Comparison of ENCODE assay signal across 24 cellular contexts in the genomic region with DNA sequence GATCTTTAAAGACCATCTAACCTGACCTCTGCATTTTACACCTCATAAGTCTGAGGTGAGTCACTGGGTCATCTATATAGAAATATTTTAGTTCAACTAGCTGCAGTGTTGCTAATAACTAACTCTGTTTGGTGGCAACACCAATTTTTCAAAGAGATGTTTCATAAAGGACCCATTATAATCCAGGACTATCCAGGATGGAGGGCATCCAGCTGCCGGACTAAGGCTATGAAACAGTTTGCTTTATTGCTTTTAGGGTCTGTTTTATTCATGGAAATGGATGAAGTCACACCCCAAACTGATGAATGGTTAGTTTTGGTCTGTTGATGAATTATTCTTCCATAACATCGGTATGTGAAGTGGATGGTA.
"Had no signal": no experiment of that assay in that cellular context is flagged by ENCODE, and none has a peak within 500 bp of the region (broad histone marks: within the 10 kb centered on the region; RNA-seq: fewer than 3 reads in every experiment).

No MANE protein-coding gene starts in this region.

- H3K36me3 ChIP-seq: adrenal gland, esophagus muscularis mucosa, gastrocnemius medialis, lower lobe of right lung, prostate gland, upper lobe of left lung had no signal

- H3K36me3 Mint-ChIP-seq: T-cell had no signal

- ATAC-seq: gastrocnemius medialis, T-cell had no signal

- H3K27ac Mint-ChIP-seq: activated CD4-positive, alpha-beta T cell treated with anti-CD3 and anti-CD28 coated beads for 36 hours; activated naive CD8-positive, alpha-beta T cell; activated T-helper 2 cell treated with anti-CD3 and anti-CD28 coated beads, Interferon-gamma antibody, Interleukin-2, Interleukin-4, amounts not matched to agents 10 μg/mL and 5 μg/mL and 100 μg/mL, durations not matched to agents 14 hours and 24 hours and 36 hours; T-cell; T-helper 2 cell treated with Interferon-gamma antibody and Interleukin-4, amounts not matched to agents 5 μg/mL and 100 μg/mL, for 36 hours had no signal

- DNase-seq: activated CD4-positive, alpha-beta T cell treated with anti-CD3 and anti-CD28 coated beads for 36 hours; activated CD4-positive, alpha-beta T cell treated with anti-CD3 and anti-CD28 coated beads, Interleukin-2, amount 50 U/mL, for 4 hours; activated CD8-positive, alpha-beta memory T cell treated with anti-CD3 and anti-CD28 coated beads for 24 hours; activated CD8-positive, alpha-beta memory T cell treated with anti-CD3 and anti-CD28 coated beads, Interleukin-2, amount 50 U/mL, for 4 hours; activated naive CD4-positive, alpha-beta T cell; activated T-cell treated with anti-CD3 and anti-CD28 coated beads, Interleukin-2, amount 50 U/mL, for 4 hours; central memory CD4-positive, alpha-beta T cell; dermis blood vessel endothelial cell; effector memory CD4-positive, alpha-beta T cell; gastrocnemius medialis; head of caudate nucleus; lower lobe of right lung; naive B cell; stimulated activated CD4-positive, alpha-beta T cell treated with anti-CD3 and anti-CD28 coated beads, Interleukin-2, amount 100 ng/mL, for 48 hours; stimulated activated naive B cell treated with anti-CD40 and anti-IgM and Interleukin-4, amounts not matched to agents 10 μg/mL and 1 μg/mL and 100 μg/mL, for 72 hours; T-cell; testis; upper lobe of left lung had no signal

- H3K4me1 ChIP-seq: adrenal gland, lower lobe of right lung, prostate gland, testis had no signal

- H3K27me3 ChIP-seq: adrenal gland, esophagus muscularis mucosa, gastrocnemius medialis, testis, upper lobe of left lung had no signal

- H3K9me3 ChIP-seq: adrenal gland, esophagus muscularis mucosa, gastrocnemius medialis, lower lobe of right lung, prostate gland, testis, upper lobe of left lung had no signal

- H3K9me3 Mint-ChIP-seq: activated T-cell treated with anti-CD3 and anti-CD28 coated beads, Interleukin-2, amount 50 U/mL, for 4 hours; activated T-helper 2 cell treated with anti-CD3 and anti-CD28 coated beads, Interferon-gamma antibody, Interleukin-2, Interleukin-4, amounts not matched to agents 10 μg/mL and 5 μg/mL and 100 μg/mL, durations not matched to agents 14 hours and 24 hours and 36 hours; naive B cell; stimulated activated naive B cell treated with anti-CD40 and anti-IgM and Interleukin-4, amounts not matched to agents 10 μg/mL and 1 μg/mL and 100 μg/mL, for 72 hours; T-cell; T-helper 2 cell treated with Interferon-gamma antibody and Interleukin-4, amounts not matched to agents 5 μg/mL and 100 μg/mL, for 36 hours had no signal

- H3K4me3 ChIP-seq: adrenal gland, gastrocnemius medialis, prostate gland, testis had no signal

- H3K27ac ChIP-seq: adrenal gland, esophagus muscularis mucosa, gastrocnemius medialis, lower lobe of right lung, prostate gland, testis, upper lobe of left lung had no signal
